In the genomic region with DNA sequence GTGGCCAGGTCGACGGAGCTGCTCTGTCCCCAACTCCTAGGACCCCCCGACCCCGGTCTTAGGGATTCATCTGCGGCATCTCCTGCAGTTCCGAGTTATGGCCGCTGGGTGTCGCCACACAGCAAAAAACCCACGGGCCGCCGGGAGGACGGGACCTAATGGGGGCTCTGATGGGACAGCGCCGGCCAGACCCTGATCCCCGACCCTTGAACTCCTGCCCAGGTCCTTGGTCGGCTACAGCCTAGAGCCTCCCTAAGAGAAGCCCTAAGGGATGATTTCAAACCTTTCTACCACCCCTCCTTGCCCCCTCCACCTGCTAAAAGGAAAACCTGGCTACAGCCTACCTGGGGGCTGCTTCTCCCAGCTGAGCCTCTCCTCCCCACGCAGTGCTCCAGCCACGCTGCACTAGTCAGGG, we compare ENCODE assay signal across 9 cellular contexts. TPM values are rescaled to one million over a fixed set of nuclear protein-coding genes. Genes with fewer than 3 reads are reported as not detected.
DNase-seq lines count a peak whose midpoint lies in the region; ATAC-seq and TF ChIP-seq lines count a peak whose summit lies in the region.
"Had no signal": no experiment of that assay in that cellular context is flagged by ENCODE, and none has a peak within 500 bp of the region (broad histone marks: within the 10 kb centered on the region; RNA-seq: fewer than 3 reads in every experiment).

No MANE protein-coding gene starts in this region.

- peak; percentile 32 for ATAC-seq in effector memory CD8-positive, alpha-beta T cell (replicated peaks)

- peak overlapping the region in 1 of 7 donors; percentile 40 for H3K4me3 Mint-ChIP-seq in CD8-positive, alpha-beta memory T cell
- H3K4me3 Mint-ChIP-seq in activated CD4-positive, alpha-beta memory T cell treated with anti-CD3 and anti-CD28 coated beads, Interleukin-2, amount 10 ng/mL, durations not matched to agents 7 days and 5 days, result no peak overlapping the region
- no peak overlapping the region for H3K4me3 Mint-ChIP-seq in effector memory CD8-positive, alpha-beta T cell
- H3K4me3 Mint-ChIP-seq in nephron progenitor cell, result no peak overlapping the region

- POLR2A ChIA-PET in CD8-positive, alpha-beta memory T cell (lab: Charles Lee), result no interaction called here
- POLR2A ChIA-PET in activated CD4-positive, alpha-beta memory T cell treated with anti-CD3 and anti-CD28 coated beads, Interleukin-2, amount 10 ng/mL, durations not matched to agents 7 days and 5 days (lab: Charles Lee), result no interaction called here

- H3K4me1 Mint-ChIP-seq in CD8-positive, alpha-beta memory T cell, result peaks cover 6 to 9% (median 6%) of the 10 kb centered on the region in 3 donors
- peaks cover 3% of the 10 kb centered on the region for H3K4me1 Mint-ChIP-seq in activated CD4-positive, alpha-beta memory T cell treated with anti-CD3 and anti-CD28 coated beads, Interleukin-2, amount 10 ng/mL, durations not matched to agents 7 days and 5 days
- H3K4me1 Mint-ChIP-seq in effector memory CD8-positive, alpha-beta T cell (ENCODE audit: low read depth in 2 of 2), result peaks cover 5 to 11% of the 10 kb centered on the region in 2 donors
- H3K4me1 Mint-ChIP-seq in nephron progenitor cell, result peaks cover 32% of the 10 kb centered on the region

- no peaks in the 10 kb centered on the region for H3K9me3 Mint-ChIP-seq in CD8-positive, alpha-beta memory T cell
- no peaks in the 10 kb centered on the region for H3K9me3 Mint-ChIP-seq in activated CD4-positive, alpha-beta memory T cell treated with anti-CD3 and anti-CD28 coated beads, Interleukin-2, amount 10 ng/mL, durations not matched to agents 7 days and 5 days
- no peaks in the 10 kb centered on the region for H3K9me3 Mint-ChIP-seq in effector memory CD8-positive, alpha-beta T cell
- H3K9me3 Mint-ChIP-seq in nephron progenitor cell, result no peaks in the 10 kb centered on the region

- peaks cover 0 to 9% of the 10 kb centered on the region in 2 donors for H3K27me3 Mint-ChIP-seq in CD8-positive, alpha-beta memory T cell
- no peaks in the 10 kb centered on the region for H3K27me3 Mint-ChIP-seq in activated CD4-positive, alpha-beta memory T cell treated with anti-CD3 and anti-CD28 coated beads, Interleukin-2, amount 10 ng/mL, durations not matched to agents 7 days and 5 days
- peaks cover 0 to 45% of the 10 kb centered on the region in 2 donors for H3K27me3 Mint-ChIP-seq in effector memory CD8-positive, alpha-beta T cell
- peaks cover 4% of the 10 kb centered on the region for H3K27me3 Mint-ChIP-seq in nephron progenitor cell (ENCODE audit: low read depth, poor library complexity)

- TF ChIP-seq EP300 in Ishikawa (IDR thresholded peaks at IDR 0.05; ENCODE audit: borderline replicate concordance), result no peak

- no peak overlapping the region for H3K27ac ChIP-seq in CD8-positive, alpha-beta memory T cell (ENCODE audit: low read depth, low read length)
- no peak overlapping the region for H3K27ac ChIP-seq in substantia nigra (ENCODE audit: low read depth, low read length, poor library complexity, severe bottlenecking)
- H3K27ac ChIP-seq: skin epidermis had no signal

- peak; percentile 19 to 65 (median 42) for DNase-seq in CD8-positive, alpha-beta memory T cell
- peak; percentile 51 for DNase-seq in activated CD4-positive, alpha-beta memory T cell treated with anti-CD3 and anti-CD28 coated beads, Interleukin-2, amount 10 ng/mL, durations not matched to agents 7 days and 5 days
- peak; percentile 48 to 60 (median 51) for DNase-seq in effector memory CD8-positive, alpha-beta T cell
- peak; percentile 84 for DNase-seq in nephron progenitor cell
- peak in 27 of 49 donors; percentile 1 to 60 (median 19) for DNase-seq in substantia nigra (lab: John Stamatoyannopoulos, UW)
- DNase-seq in SW 1271 (lab: John Stamatoyannopoulos, UW), result no peak
- no peak for DNase-seq in HCEC 1CT

- H3K4me3 ChIP-seq in CD8-positive, alpha-beta memory T cell (ENCODE audit: low read length), result no peak overlapping the region
- H3K4me3 ChIP-seq: skin epidermis had no signal

- peak; percentile 95 for TF ChIP-seq RAD21 in Ishikawa (IDR thresholded peaks at IDR 0.05; ENCODE audit: low read depth)

- no peaks in the 10 kb centered on the region for H3K36me3 ChIP-seq in CD8-positive, alpha-beta memory T cell (ENCODE audit: insufficient read depth, low read length)

- CTCF ChIA-PET in CD8-positive, alpha-beta memory T cell (lab: Charles Lee), result interaction anchor here (0.6 to 4.1 kb wide), 6 partner anchors 9 to 255 kb away, joined by 3 to 21 read pairs (median 6); no protein-coding TSS in a partner anchor
- CTCF ChIA-PET in activated CD4-positive, alpha-beta memory T cell treated with anti-CD3 and anti-CD28 coated beads, Interleukin-2, amount 10 ng/mL, durations not matched to agents 7 days and 5 days (lab: Charles Lee), result interaction anchor here (0.7 to 5.5 kb wide), 13 partner anchors 8 to 255 kb away, joined by 3 to 52 read pairs (median 4); no protein-coding TSS in a partner anchor

- no peak overlapping the region for H3K27ac Mint-ChIP-seq in CD8-positive, alpha-beta memory T cell
- no peak overlapping the region for H3K27ac Mint-ChIP-seq in activated CD4-positive, alpha-beta memory T cell treated with anti-CD3 and anti-CD28 coated beads, Interleukin-2, amount 10 ng/mL, durations not matched to agents 7 days and 5 days
- H3K27ac Mint-ChIP-seq in effector memory CD8-positive, alpha-beta T cell, result peak overlapping the region in 1 of 2 donors; percentile 78
- no peak overlapping the region for H3K27ac Mint-ChIP-seq in nephron progenitor cell

- H3K27me3 ChIP-seq in CD8-positive, alpha-beta memory T cell (ENCODE audit: insufficient read depth, low read length, poor library complexity, severe bottlenecking), result no peaks in the 10 kb centered on the region

- peaks cover 8% of the 10 kb centered on the region for H3K4me1 ChIP-seq in CD8-positive, alpha-beta memory T cell (ENCODE audit: insufficient read depth, low read length)

- H3K9me3 ChIP-seq in CD8-positive, alpha-beta memory T cell (ENCODE audit: low read length), result no peaks in the 10 kb centered on the region

- H3K36me3 Mint-ChIP-seq in CD8-positive, alpha-beta memory T cell, result peaks cover 4 to 10% (median 8%) of the 10 kb centered on the region in 3 donors
- peaks cover 6% of the 10 kb centered on the region for H3K36me3 Mint-ChIP-seq in activated CD4-positive, alpha-beta memory T cell treated with anti-CD3 and anti-CD28 coated beads, Interleukin-2, amount 10 ng/mL, durations not matched to agents 7 days and 5 days (ENCODE audit: low read depth)
- H3K36me3 Mint-ChIP-seq in effector memory CD8-positive, alpha-beta T cell (ENCODE audit: insufficient read depth), result peaks cover 6% of the 10 kb centered on the region
- peaks cover 15% of the 10 kb centered on the region for H3K36me3 Mint-ChIP-seq in nephron progenitor cell (ENCODE audit: low read depth)

- TF ChIP-seq CTCF in nephron progenitor cell (IDR thresholded peaks at IDR 0.05), result peak; percentile 91

TF ChIP-seq in Ishikawa, 13 proteins besides CTCF, POLR2A, EP300 and RAD21:
- TF ChIP-seq, protein P1, sequence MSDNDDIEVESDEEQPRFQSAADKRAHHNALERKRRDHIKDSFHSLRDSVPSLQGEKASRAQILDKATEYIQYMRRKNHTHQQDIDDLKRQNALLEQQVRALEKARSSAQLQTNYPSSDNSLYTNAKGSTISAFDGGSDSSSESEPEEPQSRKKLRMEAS (IDR thresholded peaks at IDR 0.05), result no peak
- TF ChIP-seq FOXM1 (IDR thresholded peaks at IDR 0.05; ENCODE audit: borderline replicate concordance, low read depth) (no peak), ZBTB7A (IDR thresholded peaks at IDR 0.05; ENCODE audit: low read depth) (peak; percentile 95), TAF1 (IDR thresholded peaks at IDR 0.05; ENCODE audit: low read depth) (no peak), TEAD4 (IDR thresholded peaks at IDR 0.05) (no peak)

RNA-seq across cellular contexts. Expression of a gene that starts 30.8 kb away (rescaled TPM):
- not detected for total RNA-seq in CD8-positive, alpha-beta memory T cell
- not detected for polyA plus RNA-seq in CD8-positive, alpha-beta memory T cell
- total RNA-seq in activated CD4-positive, alpha-beta memory T cell treated with anti-CD3 and anti-CD28 coated beads, Interleukin-2, amount 10 ng/mL, durations not matched to agents 7 days and 5 days, result under 1 TPM in 1 of 2 experiments, not detected in 1; 0.13 TPM

RNA-seq across cellular contexts. Expression of a gene that starts 47.8 kb away (rescaled TPM):
- total RNA-seq in CD8-positive, alpha-beta memory T cell, result 10 to 100 TPM; 48.8 to 49.2 TPM
- polyA plus RNA-seq in CD8-positive, alpha-beta memory T cell, result 101 TPM
- 10 to 100 TPM; 47.3 to 47.5 TPM for total RNA-seq in activated CD4-positive, alpha-beta memory T cell treated with anti-CD3 and anti-CD28 coated beads, Interleukin-2, amount 10 ng/mL, durations not matched to agents 7 days and 5 days

RNA-seq across cellular contexts. Expression of a gene that starts 48.0 kb away (rescaled TPM):
- total RNA-seq in CD8-positive, alpha-beta memory T cell, result 100 to 1,000 TPM; 128 to 140 TPM
- 32.9 TPM for polyA plus RNA-seq in CD8-positive, alpha-beta memory T cell
- total RNA-seq in activated CD4-positive, alpha-beta memory T cell treated with anti-CD3 and anti-CD28 coated beads, Interleukin-2, amount 10 ng/mL, durations not matched to agents 7 days and 5 days, result 10 to 100 TPM; 89.6 to 90.2 TPM

Comparison
In these comparisons a context has a peak if more than half of its experiments do, and no peak if none do; other contexts are left out.
1. DNase-seq: peak in CD8-positive, alpha-beta memory T cell (5 of 5), activated CD4-positive, alpha-beta memory T cell treated with anti-CD3 and anti-CD28 coated beads, Interleukin-2, amount 10 ng/mL, durations not matched to agents 7 days and 5 days (single experiment), effector memory CD8-positive, alpha-beta T cell (3 of 3), nephron progenitor cell (single experiment) and substantia nigra (27 of 49); none in SW 1271 (0 of 2) and HCEC 1CT (single experiment).